In genomic region chr4:183906736-183907651, GRCh38 we compare ENCODE assay signal across 9 cellular contexts. TPM values are rescaled to one million over a fixed set of nuclear protein-coding genes. Genes with fewer than 3 reads are reported as not detected.
DNase-seq lines count a peak whose midpoint lies in the region; ATAC-seq and TF ChIP-seq lines count a peak whose summit lies in the region.
"Had no signal": no experiment of that assay in that cellular context is flagged by ENCODE, and none has a peak within 500 bp of the region (broad histone marks: within the 10 kb centered on the region; RNA-seq: fewer than 3 reads in every experiment).

No MANE protein-coding gene starts in this region.

- no peaks in the 10 kb centered on the region for H3K27me3 ChIP-seq in right lobe of liver
- H3K27me3 ChIP-seq in suprapubic skin: peaks cover 4% of the 10 kb centered on the region

- TF ChIP-seq POLR2A in right lobe of liver (IDR thresholded peaks at IDR 0.05) (no peak), suprapubic skin (IDR thresholded peaks at IDR 0.05) (no peak)

- peaks cover 21% of the 10 kb centered on the region for H3K4me1 Mint-ChIP-seq in dendritic cell treated with granulocyte-macrophage colony-stimulating factor and Interleukin-4, amounts not matched to agents 40 ng/mL and 50 ng/mL, for 4 days (ENCODE audit: low read depth)

- H3K4me1 ChIP-seq in right lobe of liver (peaks cover 0 to 9% (median 0%) of the 10 kb centered on the region in 4 donors), suprapubic skin (peaks cover 26% of the 10 kb centered on the region)

- H3K9me3 Mint-ChIP-seq in dendritic cell treated with granulocyte-macrophage colony-stimulating factor and Interleukin-4, amounts not matched to agents 40 ng/mL and 50 ng/mL, for 4 days: no peaks in the 10 kb centered on the region

- TF ChIP-seq CTCF in right lobe of liver (IDR thresholded peaks at IDR 0.05) (no peak), suprapubic skin (IDR thresholded peaks at IDR 0.05) (no peak)

- peak overlapping the region; percentile 64 for H3K4me3 Mint-ChIP-seq in dendritic cell treated with granulocyte-macrophage colony-stimulating factor and Interleukin-4, amounts not matched to agents 40 ng/mL and 50 ng/mL, for 4 days

- H3K27me3 Mint-ChIP-seq in dendritic cell treated with granulocyte-macrophage colony-stimulating factor and Interleukin-4, amounts not matched to agents 40 ng/mL and 50 ng/mL, for 4 days: peaks cover 57% of the 10 kb centered on the region

- H3K36me3 ChIP-seq in right lobe of liver (no peaks in the 10 kb centered on the region), suprapubic skin (no peaks in the 10 kb centered on the region)

- DNase-seq in NCI-H345 (lab: John Stamatoyannopoulos, UW) (peak; percentile 9), NCI-H345 treated with DMSO at 0.1 percent for 48 hours (lab: John Stamatoyannopoulos, UW; ENCODE audit: unreplicated experiment) (no peak), right lobe of liver (peak in 1 of 3 donors; percentile 28), suprapubic skin (ENCODE audit: low spot score in 2 of 2) (no peak), NK-92 (lab: John Stamatoyannopoulos, UW; ENCODE audit: unreplicated experiment) (no peak)
- DNase-seq in NK-92 treated with Interleukin-12 subunit alpha and Interleukin-12 subunit beta, amount 100 ng/mL, for 24 hours (lab: John Stamatoyannopoulos, UW): no peak

- H3K27ac Mint-ChIP-seq in dendritic cell treated with granulocyte-macrophage colony-stimulating factor and Interleukin-4, amounts not matched to agents 40 ng/mL and 50 ng/mL, for 4 days: no peak overlapping the region

- peak in 3 of 4 donors; percentile 1 to 6 (median 2) for ATAC-seq in right lobe of liver
- no peak for ATAC-seq in HG03097 (IDR thresholded peaks at IDR 0.05; ENCODE audit: low FRiP score, unreplicated experiment)

- H3K9me3 ChIP-seq in right lobe of liver: no peaks in the 10 kb centered on the region
- H3K9me3 ChIP-seq in suprapubic skin: no peaks in the 10 kb centered on the region

- H3K4me3 ChIP-seq in right lobe of liver: peak overlapping the region; percentile 67 to 78 (median 77)
- H3K4me3 ChIP-seq in suprapubic skin: peak overlapping the region; percentile 73

- 19% methylated on average over 28 of the region's 54 CpGs for WGBS in right lobe of liver (ENCODE audit: insufficient coverage, low coverage, low lambda C conversion rate, missing lambda C conversion rate)
- WGBS in suprapubic skin: 9% methylated on average over 32 of the region's 54 CpGs

- H3K27ac ChIP-seq in right lobe of liver (no peak overlapping the region), suprapubic skin (no peak overlapping the region)
- H3K27ac ChIP-seq: KMS-11 had no signal

- TF ChIP-seq EP300 in suprapubic skin (IDR thresholded peaks at IDR 0.05): no peak

- H3K36me3 Mint-ChIP-seq in dendritic cell treated with granulocyte-macrophage colony-stimulating factor and Interleukin-4, amounts not matched to agents 40 ng/mL and 50 ng/mL, for 4 days (ENCODE audit: low read depth): no peaks in the 10 kb centered on the region

- intact Hi-C loops in dendritic cell treated with granulocyte-macrophage colony-stimulating factor and Interleukin-4, amounts not matched to agents 40 ng/mL and 50 ng/mL, for 4 days (cut with micrococcal nuclease): no loop called here
- intact Hi-C loops in right lobe of liver (cut with DNase I): no loop called here

RNA-seq across cellular contexts. Expression of gene STOX2, which starts 1.9 kb away (rescaled TPM):
- 1 to 10 TPM; 1.9 to 5.1 (median 3.2) TPM for total RNA-seq in right lobe of liver
- total RNA-seq in suprapubic skin: 10 to 100 TPM in 3 of 4 donors, 1 to 10 TPM in 1; 8.6 to 19.6 (median 12.7) TPM
